Comparison of ENCODE assay signal across 8 cellular contexts in genomic region chr10:68333058-68333395, GRCh38. TPM values are rescaled to one million over a fixed set of nuclear protein-coding genes. Genes with fewer than 3 reads are reported as not detected.
DNase-seq lines count a peak whose midpoint lies in the region; ATAC-seq and TF ChIP-seq lines count a peak whose summit lies in the region.

No MANE protein-coding gene starts in this region.

- H3K27me3 Mint-ChIP-seq in brain (peaks cover 12% of the 10 kb centered on the region), memory B cell (no peaks in the 10 kb centered on the region)

- H3K9me3 ChIP-seq in heart left ventricle (no peaks in the 10 kb centered on the region), vagina (no peaks in the 10 kb centered on the region)

- peak overlapping the region; percentile 95 to 100 (median 99) for H3K27ac ChIP-seq in heart left ventricle
- peak overlapping the region; percentile 100 for H3K27ac ChIP-seq in vagina

- 0 to 1% (median 0%) methylated on average over 10 of the region's 10 CpGs for WGBS in heart left ventricle, 4 donors

- H3K4me1 Mint-ChIP-seq in brain (peaks cover 76% of the 10 kb centered on the region), memory B cell (peaks cover 33% of the 10 kb centered on the region)

- DNase-seq in heart left ventricle (no peak), Right ventricle myocardium inferior (ENCODE audit: missing footprints) (no peak), memory B cell (ENCODE audit: low spot score in 2 of 2) (no peak), vagina (ENCODE audit: extremely low spot score in 2 of 2) (no peak), GF-D8 (lab: John Stamatoyannopoulos, UW) (no peak), pons (ENCODE audit: low spot score) (no peak), OCI-M1 (lab: John Stamatoyannopoulos, UW) (no peak)

- H3K4me3 ChIP-seq in heart left ventricle (peak overlapping the region; percentile 70 to 98 (median 90)), vagina (peak overlapping the region; percentile 97 to 98)

- intact Hi-C loops in heart left ventricle (cut with DNase I): loop anchor here in 7 of 10 donors (2.0 to 10.0 kb wide), 5 partner anchors 256 to 448 kb away; partner anchors contain the start of genes HERC4 (in 6 of the 7), SIRT1 (in 4 of the 7) and CCAR1 (in 1 of the 7)
- intact Hi-C loops in Right ventricle myocardium inferior (cut with DNase I): loop anchor here (5.0 to 10.0 kb wide), 2 partner anchors 261 to 572 kb away; partner anchors contain the start of gene DDX50
- intact Hi-C loops in vagina (cut with DNase I): loop anchor here (2.0 to 10.0 kb wide), 2 partner anchors 448 to 572 kb away; partner anchors contain the start of genes DDX50 and SIRT1

- TF ChIP-seq CTCF in heart left ventricle (IDR thresholded peaks at IDR 0.05) (no peak), brain (conservative IDR thresholded peaks at IDR 0.05) (no peak), vagina (IDR thresholded peaks at IDR 0.05) (no peak)

- ATAC-seq in heart left ventricle (no peak), Right ventricle myocardium inferior (no peak), memory B cell (ENCODE audit: low read depth) (no peak)

- H3K27me3 ChIP-seq in heart left ventricle: no peaks in the 10 kb centered on the region
- H3K27me3 ChIP-seq in vagina: no peaks in the 10 kb centered on the region

- H3K4me1 ChIP-seq in heart left ventricle (peaks cover 5 to 71% (median 48%) of the 10 kb centered on the region in 12 donors), vagina (peaks cover 65% of the 10 kb centered on the region)

- no peak for TF ChIP-seq POLR2A in heart left ventricle (IDR thresholded peaks at IDR 0.05)
- no peak for TF ChIP-seq POLR2A in vagina (IDR thresholded peaks at IDR 0.05)

- H3K36me3 Mint-ChIP-seq in brain (peaks cover 47% of the 10 kb centered on the region), memory B cell (peaks cover 9% of the 10 kb centered on the region)

- H3K4me3 Mint-ChIP-seq in brain (peak overlapping the region; percentile 97 to 100 (median 98)), memory B cell (peak overlapping the region; percentile 99)

- H3K27ac Mint-ChIP-seq in brain: peak overlapping the region; percentile 94 to 100 (median 96)
- peak overlapping the region; percentile 99 for H3K27ac Mint-ChIP-seq in memory B cell

- peaks cover 0 to 8% (median under 1%) of the 10 kb centered on the region in 9 donors for H3K36me3 ChIP-seq in heart left ventricle
- peaks cover 0 to 3% of the 10 kb centered on the region in 2 donors for H3K36me3 ChIP-seq in vagina

- peaks cover 0 to 8% (median 0%) of the 10 kb centered on the region in 5 experiments for H3K9me3 Mint-ChIP-seq in brain
- H3K9me3 Mint-ChIP-seq in memory B cell: peaks cover 3% of the 10 kb centered on the region

RNA-seq across cellular contexts. Expression of gene PBLD, which starts 0.3 kb away (rescaled TPM):
- total RNA-seq in heart left ventricle: 1 to 10 TPM; 2.1 to 9.4 (median 6.2) TPM
- 1 to 10 TPM; 1.4 to 1.7 TPM for polyA plus RNA-seq in heart left ventricle
- 2.9 TPM for total RNA-seq in Right ventricle myocardium inferior
- 3.0 TPM for polyA plus RNA-seq in brain (ENCODE audit: insufficient read depth, low read depth, low replicate concordance)
- 1.2 TPM for total RNA-seq in vagina

RNA-seq across cellular contexts. Expression of gene HNRNPH3, which starts 1.2 kb away (rescaled TPM):
- total RNA-seq in heart left ventricle: 100 to 1,000 TPM in 2 of 9 donors, 10 to 100 TPM in 7; 23.7 to 130 (median 83.1) TPM
- 100 to 1,000 TPM in 1 of 2 donors, 10 to 100 TPM in 1; 91.7 to 140 TPM for polyA plus RNA-seq in heart left ventricle
- total RNA-seq in Right ventricle myocardium inferior: 123 TPM
- 233 TPM for polyA plus RNA-seq in brain (ENCODE audit: insufficient read depth, low read depth, low replicate concordance)
- total RNA-seq in vagina: 90.4 TPM
